ENCODE assay signal across 10 cellular contexts in the genomic region with DNA sequence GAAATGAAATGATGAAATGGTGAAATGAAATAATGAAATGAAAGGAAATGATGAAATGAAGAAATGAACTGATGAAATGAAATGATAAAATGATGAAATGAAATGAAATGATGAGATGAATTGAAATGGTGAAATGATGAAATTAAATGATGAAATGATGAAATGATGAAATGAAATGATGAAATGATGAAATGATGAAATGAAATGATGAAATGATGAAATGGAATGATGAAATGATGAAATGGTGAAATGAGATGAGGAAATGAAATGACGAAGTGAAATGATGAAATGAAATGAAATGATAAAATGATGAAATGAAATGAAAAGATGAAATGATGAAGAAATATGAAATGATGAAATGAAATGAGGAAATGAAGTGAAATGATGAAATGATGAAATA. TPM values are rescaled to one million over a fixed set of nuclear protein-coding genes. Genes with fewer than 3 reads are reported as not detected.
DNase-seq lines count a peak whose midpoint lies in the region; ATAC-seq, FAIRE-seq and TF ChIP-seq lines count a peak whose summit lies in the region.
"Not testable (repeated sequence)": the region's sequence is repeated elsewhere in the genome, so short reads cannot be mapped to it uniquely, and the experiment has no call there.
"Had no signal": no experiment of that assay in that cellular context is flagged by ENCODE, and none has a peak within 500 bp of the region (broad histone marks: within the 10 kb centered on the region; RNA-seq: fewer than 3 reads in every experiment).

No MANE protein-coding gene starts in this region.

- not testable (repeated sequence) for H3K4me1 ChIP-seq in GM12878 (ENCODE audit: control insufficient read depth, insufficient read depth, low read length)

- DNase-seq in activated CD4-positive, alpha-beta memory T cell treated with anti-CD3 and anti-CD28 coated beads for 36 hours; activated naive CD4-positive, alpha-beta T cell treated with anti-CD3 and anti-CD28 coated beads, Interleukin-2, amount 50 U/mL, for 72 hours (ENCODE audit: low spot score in 2 of 2); GM12878 (ENCODE audit: low read depth, low spot score); neural crest cell (ENCODE audit: low read depth, low spot score): not testable (repeated sequence)

- not testable (repeated sequence) for H3K27ac Mint-ChIP-seq in activated CD4-positive, alpha-beta memory T cell treated with anti-CD3 and anti-CD28 coated beads for 36 hours
- peak overlapping the region; percentile 85 to 92 for H3K27ac Mint-ChIP-seq in activated naive CD4-positive, alpha-beta T cell treated with anti-CD3 and anti-CD28 coated beads, Interleukin-2, amount 50 U/mL, for 72 hours
- H3K27ac Mint-ChIP-seq in neural crest cell (ENCODE audit: unreplicated experiment) = peak overlapping the region; percentile 43
- H3K27ac Mint-ChIP-seq in stimulated activated naive CD8-positive, alpha-beta T cell treated with anti-CD3 and anti-CD28 coated beads, Interleukin-15, Interleukin-2, amounts not matched to agents 100 ng/mL and 50 ng/mL, for 24 hours = peak overlapping the region; percentile 82

- H3K27ac ChIP-seq in GM12878 (ENCODE audit: control insufficient read depth, insufficient read depth) = not testable (repeated sequence)

- not testable (repeated sequence) for H3K9ac ChIP-seq in GM12878 (ENCODE audit: control insufficient read depth, insufficient read depth, low read length)

- not testable (repeated sequence) for BruUV-seq in GM12878 (replicated peaks; lab: Mats Ljungman, UMichigan)

- not testable (repeated sequence) for H3K27me3 ChIP-seq in GM12878 (replicated peaks in 1 of 2; ENCODE audit: control insufficient read depth in 2 of 2, insufficient read depth in 2 of 2, low read length in 1 of 2)

- H3K9me3 ChIP-seq in GM12878 (replicated peaks; ENCODE audit: control insufficient read depth, insufficient read depth, low read length) = not testable (repeated sequence)

- SMC1A ChIA-PET in GM12878 (lab: Charles Lee; ENCODE audit: uncharacterized antibody, unreplicated experiment) = not testable (repeated sequence)

- H4K20me1 ChIP-seq in GM12878 (ENCODE audit: control insufficient read depth, insufficient read depth) = not testable (repeated sequence)

- intact Hi-C loops in activated CD4-positive, alpha-beta memory T cell treated with anti-CD3 and anti-CD28 coated beads for 36 hours (cut with micrococcal nuclease); GM12878 (cut with micrococcal nuclease; ENCODE audit: unreplicated experiment): not testable (repeated sequence)

- not testable (repeated sequence) for H2AFZ ChIP-seq in GM12878 (ENCODE audit: control insufficient read depth, low read depth, low read length)

- TF ChIP-seq CTCF in GM12878 (IDR thresholded peaks at IDR 0.05 in 2 of 3, conservative IDR thresholded peaks at IDR 0.05 in 1 of 3; ENCODE audit: control insufficient read depth in 2 of 3, extremely low read depth in 1 of 3, insufficient read depth in 1 of 3, low read depth in 3 of 3, low read length in 3 of 3); neural crest cell (conservative IDR thresholded peaks at IDR 0.05): not testable (repeated sequence)

- ATAC-seq in activated naive CD4-positive, alpha-beta T cell treated with anti-CD3 and anti-CD28 coated beads, Interleukin-2, amount 50 U/mL, for 72 hours; GM12878: not testable (repeated sequence)

- FAIRE-seq in GM12878 (lab: Jason Lieb, UNC) = not testable (repeated sequence)
- peak; percentile 55 for FAIRE-seq in colon (lab: Jason Lieb, UNC)

- TF ChIP-seq RAD21 in GM12878 (IDR thresholded peaks at IDR 0.05; ENCODE audit: insufficient read depth, low read depth, low read length) = not testable (repeated sequence)

- POLR2A ChIA-PET in activated CD4-positive, alpha-beta memory T cell treated with anti-CD3 and anti-CD28 coated beads for 36 hours (lab: Charles Lee); GM12878 (lab: Charles Lee): not testable (repeated sequence)

- not testable (repeated sequence) for H3K9me3 Mint-ChIP-seq in activated CD4-positive, alpha-beta memory T cell treated with anti-CD3 and anti-CD28 coated beads for 36 hours; activated naive CD4-positive, alpha-beta T cell treated with anti-CD3 and anti-CD28 coated beads, Interleukin-2, amount 50 U/mL, for 72 hours; neural crest cell; stimulated activated naive CD8-positive, alpha-beta T cell treated with anti-CD3 and anti-CD28 coated beads, Interleukin-15, Interleukin-2, amounts not matched to agents 100 ng/mL and 50 ng/mL, for 24 hours

- CTCF ChIA-PET in activated CD4-positive, alpha-beta memory T cell treated with anti-CD3 and anti-CD28 coated beads for 36 hours (lab: Charles Lee); GM12878 (lab: Yijun Ruan, JAX): not testable (repeated sequence)

- H3K4me1 Mint-ChIP-seq in activated CD4-positive, alpha-beta memory T cell treated with anti-CD3 and anti-CD28 coated beads for 36 hours (ENCODE audit: low read depth); neural crest cell; stimulated activated naive CD8-positive, alpha-beta T cell treated with anti-CD3 and anti-CD28 coated beads, Interleukin-15, Interleukin-2, amounts not matched to agents 100 ng/mL and 50 ng/mL, for 24 hours (ENCODE audit: low read depth): not testable (repeated sequence)

- H3K79me2 ChIP-seq in GM12878 (ENCODE audit: control insufficient read depth, insufficient read depth, low read length) = not testable (repeated sequence)

- H3K4me2 ChIP-seq in GM12878 (ENCODE audit: control insufficient read depth, insufficient read depth) = not testable (repeated sequence)

- H3K4me3 ChIP-seq in GM12878 = not testable (repeated sequence)

- not testable (repeated sequence) for H3K27me3 Mint-ChIP-seq in activated CD4-positive, alpha-beta memory T cell treated with anti-CD3 and anti-CD28 coated beads for 36 hours; neural crest cell (ENCODE audit: low read depth); stimulated activated naive CD8-positive, alpha-beta T cell treated with anti-CD3 and anti-CD28 coated beads, Interleukin-15, Interleukin-2, amounts not matched to agents 100 ng/mL and 50 ng/mL, for 24 hours

- in situ Hi-C loops in GM12878 (cut with MboI) = not testable (repeated sequence)

- not testable (repeated sequence) for TF ChIP-seq EP300 in GM12878 (IDR thresholded peaks at IDR 0.05; ENCODE audit: borderline replicate concordance in 1 of 2, control insufficient read depth in 1 of 2, low read depth in 2 of 2, low read length in 2 of 2)

- not testable (repeated sequence) for TF ChIP-seq POLR2A in GM12878 (IDR thresholded peaks at IDR 0.05; ENCODE audit: low read depth, low read length)

- not testable (repeated sequence) for H3K36me3 ChIP-seq in GM12878 (ENCODE audit: control insufficient read depth in 2 of 2, insufficient read depth in 2 of 2, low read length in 1 of 2)

- peak overlapping the region; percentile 8 for H3K4me3 Mint-ChIP-seq in activated CD4-positive, alpha-beta memory T cell treated with anti-CD3 and anti-CD28 coated beads for 36 hours
- not testable (repeated sequence) for H3K4me3 Mint-ChIP-seq in neural crest cell; stimulated activated naive CD8-positive, alpha-beta T cell treated with anti-CD3 and anti-CD28 coated beads, Interleukin-15, Interleukin-2, amounts not matched to agents 100 ng/mL and 50 ng/mL, for 24 hours

- not testable (repeated sequence) for H3K36me3 Mint-ChIP-seq in activated CD4-positive, alpha-beta memory T cell treated with anti-CD3 and anti-CD28 coated beads for 36 hours; activated naive CD4-positive, alpha-beta T cell treated with anti-CD3 and anti-CD28 coated beads, Interleukin-2, amount 50 U/mL, for 72 hours; neural crest cell (ENCODE audit: low read depth); stimulated activated naive CD8-positive, alpha-beta T cell treated with anti-CD3 and anti-CD28 coated beads, Interleukin-15, Interleukin-2, amounts not matched to agents 100 ng/mL and 50 ng/mL, for 24 hours (ENCODE audit: low read depth)

- 0% methylated on average over 1 of the region's 1 CpG for WGBS in GM12878 (ENCODE audit: insufficient coverage, insufficient replicate concordance, low lambda C conversion rate, missing lambda C conversion rate)

- RAD21 ChIA-PET in GM12878 (lab: Charles Lee; ENCODE audit: unreplicated experiment) = not testable (repeated sequence)

TF ChIP-seq in GM12878, 131 proteins besides CTCF, POLR2A, EP300 and RAD21:
- TF ChIP-seq ZNF24 (IDR thresholded peaks at IDR 0.05) = peak; percentile 23; the same call in 1 of the 2 replicates

RNA-seq across cellular contexts. Expression of a gene that starts 28.8 kb away (rescaled TPM):
- total RNA-seq in activated CD4-positive, alpha-beta memory T cell treated with anti-CD3 and anti-CD28 coated beads for 36 hours = not detected
- total RNA-seq in activated naive CD4-positive, alpha-beta T cell treated with anti-CD3 and anti-CD28 coated beads, Interleukin-2, amount 50 U/mL, for 72 hours = under 1 TPM in 1 of 2 donors, not detected in 1; 0.77 TPM
- total RNA-seq in GM12878 (2013; cell fraction: nucleolus; rRNA removed) = not detected in 2 replicates
- total RNA-seq in GM12878 (2014; rRNA removed) (not detected in 2 replicates), GM12878 (2014; rRNA removed; fragmentation: Illumina TruSeq; extraction: Trizol) (not detected in 2 replicates), GM12878 (2021) (not detected in 2 replicates), neural crest cell (not detected in 2 replicates)
- not detected for polyA plus RNA-seq in GM12878 (2011; ENCODE audit: low read depth)
- polyA plus RNA-seq in GM12878 (2011; rRNA removed) (not detected in 2 replicates), GM12878 (2014; fragmentation: Illumina TruSeq; extraction: Trizol) (not detected in 2 replicates), GM12878 (2014; fragmentation: Nextera tagmentation; extraction: Ambion mirVana) (not detected), GM12878 (2014; rRNA removed) (0.24 TPM in 1 of 2 replicates, not detected in the other), GM12878 (2016; fragmentation: Nextera tagmentation; extraction: Ambion mirVana) (not detected)
- polyA plus RNA-seq in GM12878 (2011; cell fraction: cytosol; rRNA removed) = not detected in 2 replicates
- not detected in 2 replicates for polyA plus RNA-seq in GM12878 (2011; cell fraction: nucleus; rRNA removed)
- polyA plus RNA-seq in GM12878 (2012) = not detected in 2 replicates
- not detected in 2 replicates for polyA minus RNA-seq in GM12878 (2011; rRNA and poly(A)+ RNA removed)
- polyA minus RNA-seq in GM12878 (2011; cell fraction: cytosol; rRNA and poly(A)+ RNA removed) = not detected in 2 replicates
- not detected in 2 replicates for polyA minus RNA-seq in GM12878 (2011; cell fraction: nucleus; rRNA and poly(A)+ RNA removed)
- total RNA-seq: CD4-positive, CD25-positive, alpha-beta regulatory T cell; GM23338; HFFc6; IMR-90 had no signal
- polyA plus RNA-seq: GM23338 had no signal
